Comparison of ENCODE assay signal across 8 cellular contexts in the genomic region with DNA sequence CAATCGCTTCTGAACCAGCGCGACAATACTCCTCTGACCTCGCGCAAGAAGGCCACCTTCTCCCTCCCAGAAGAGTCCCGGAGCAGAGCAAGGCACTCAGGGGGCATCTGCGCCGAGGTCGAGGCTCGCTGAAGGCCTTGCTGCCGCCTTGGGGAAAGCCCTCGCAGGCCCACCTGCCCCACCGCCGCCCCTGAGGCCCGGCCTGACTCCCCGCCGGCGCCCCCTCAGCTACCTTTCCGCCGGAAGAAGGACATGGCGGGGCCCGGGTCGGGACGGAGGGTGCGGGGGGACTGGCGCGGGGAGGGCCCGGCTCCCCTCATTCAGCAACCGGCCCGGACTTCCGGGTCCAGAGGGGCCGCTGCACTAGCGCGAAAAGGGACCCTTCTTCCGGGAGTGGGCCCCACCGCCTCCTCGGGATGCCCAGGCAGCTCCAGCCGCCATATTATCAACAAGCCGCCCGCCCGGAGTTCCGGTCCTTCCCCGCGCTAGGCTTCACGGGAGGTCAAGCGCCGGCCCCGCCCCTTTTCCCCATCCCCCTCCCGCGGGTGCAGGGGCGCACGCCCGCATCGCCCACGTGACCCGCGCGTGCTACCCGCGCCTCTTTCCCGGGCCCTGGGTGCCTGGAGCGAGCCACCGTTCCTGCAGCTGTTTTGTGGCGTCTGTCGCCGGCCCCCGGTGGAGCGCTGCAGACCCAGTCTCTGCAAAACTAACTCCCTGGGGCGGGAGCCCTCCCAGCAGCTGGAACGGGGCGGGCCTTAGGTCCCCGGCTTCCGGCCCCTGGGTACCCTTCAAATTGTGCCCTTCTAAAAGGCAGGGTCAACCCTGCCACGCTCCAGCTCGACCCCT. TPM values are rescaled to one million over a fixed set of nuclear protein-coding genes. Genes with fewer than 3 reads are reported as not detected.
DNase-seq lines count a peak whose midpoint lies in the region; ATAC-seq, FAIRE-seq and TF ChIP-seq lines count a peak whose summit lies in the region.

A gene with protein sequence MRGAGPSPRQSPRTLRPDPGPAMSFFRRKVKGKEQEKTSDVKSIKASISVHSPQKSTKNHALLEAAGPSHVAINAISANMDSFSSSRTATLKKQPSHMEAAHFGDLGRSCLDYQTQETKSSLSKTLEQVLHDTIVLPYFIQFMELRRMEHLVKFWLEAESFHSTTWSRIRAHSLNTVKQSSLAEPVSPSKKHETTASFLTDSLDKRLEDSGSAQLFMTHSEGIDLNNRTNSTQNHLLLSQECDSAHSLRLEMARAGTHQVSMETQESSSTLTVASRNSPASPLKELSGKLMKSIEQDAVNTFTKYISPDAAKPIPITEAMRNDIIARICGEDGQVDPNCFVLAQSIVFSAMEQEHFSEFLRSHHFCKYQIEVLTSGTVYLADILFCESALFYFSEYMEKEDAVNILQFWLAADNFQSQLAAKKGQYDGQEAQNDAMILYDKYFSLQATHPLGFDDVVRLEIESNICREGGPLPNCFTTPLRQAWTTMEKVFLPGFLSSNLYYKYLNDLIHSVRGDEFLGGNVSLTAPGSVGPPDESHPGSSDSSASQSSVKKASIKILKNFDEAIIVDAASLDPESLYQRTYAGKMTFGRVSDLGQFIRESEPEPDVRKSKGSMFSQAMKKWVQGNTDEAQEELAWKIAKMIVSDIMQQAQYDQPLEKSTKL (minus strand): TSS at position 469 of the 846 bp plus-strand sequence. CDS start 149 bp downstream, at position 320.

- ATAC-seq in Right ventricle myocardium inferior: peak; percentile 96
- ATAC-seq in pancreas: peak; percentile 97 to 99 (median 98)

- no peak for FAIRE-seq in pancreas (lab: Jason Lieb, UNC)

- peaks cover 25% of the 10 kb centered on the region for H3K4me1 Mint-ChIP-seq in HFFc6 (ENCODE audit: low read depth)
- peaks cover 45% of the 10 kb centered on the region for H3K4me1 Mint-ChIP-seq in activated naive CD8-positive, alpha-beta T cell (ENCODE audit: low read depth)

- H3K4me1 ChIP-seq in pancreas (peaks cover 0 to 14% (median 6%) of the 10 kb centered on the region in 3 donors), tibial artery (peaks cover 0 to 40% (median 22%) of the 10 kb centered on the region in 4 donors)

- TF ChIP-seq CTCF in GM10248 (IDR thresholded peaks at IDR 0.05; ENCODE audit: control extremely low read depth, extremely low read depth, low read depth, missing control alignments) (no peak), HFFc6 (IDR thresholded peaks at IDR 0.05) (no peak), NB4 (IDR thresholded peaks at IDR 0.05; ENCODE audit: low read depth, low read length) (no peak), pancreas (IDR thresholded peaks at IDR 0.05) (no peak), tibial artery (IDR thresholded peaks at IDR 0.05) (no peak)

- H3K4me3 Mint-ChIP-seq in HFFc6: peak within 1 kb of the TSS; percentile 97
- peak within 1 kb of the TSS; percentile 89 for H3K4me3 Mint-ChIP-seq in activated naive CD8-positive, alpha-beta T cell

- H3K36me3 Mint-ChIP-seq in HFFc6 (ENCODE audit: low read depth): peaks cover 18% of the 10 kb centered on the region
- peaks cover 9% of the 10 kb centered on the region for H3K36me3 Mint-ChIP-seq in activated naive CD8-positive, alpha-beta T cell

- CTCF ChIA-PET in GM10248 (lab: Yijun Ruan, JAX): interaction anchor here (1.2 to 1.6 kb wide), 3 partner anchors 16 to 33 kb away, joined by 5 to 8 read pairs (median 5); no protein-coding TSS in a partner anchor

- intact Hi-C loops in Right ventricle myocardium inferior (cut with DNase I) (no loop called here), pancreas (cut with DNase I) (no loop called here), tibial artery (cut with DNase I; ENCODE audit: low total_unique reads) (no loop called here)

- H3K9me3 ChIP-seq in pancreas (no peaks in the 10 kb centered on the region), tibial artery (no peaks in the 10 kb centered on the region)

- H3K27ac Mint-ChIP-seq in HFFc6: peak within 1 kb of the TSS; percentile 95
- peak within 1 kb of the TSS; percentile 96 for H3K27ac Mint-ChIP-seq in activated naive CD8-positive, alpha-beta T cell

- peak; percentile 54 for TF ChIP-seq POLR2A in NB4 (IDR thresholded peaks at IDR 0.05; ENCODE audit: extremely low read depth, insufficient read length)

- H3K4me3 ChIP-seq in NB4 (ENCODE audit: low read depth, low read length) (peak within 1 kb of the TSS; percentile 99), pancreas (peak within 1 kb of the TSS; percentile 75 to 98 (median 96)), tibial artery (peak within 1 kb of the TSS; percentile 73 to 93)

- DNase-seq in GM10248 (ENCODE audit: extremely low spot score): peak; percentile 96
- DNase-seq in HFFc6: peak; percentile 72
- DNase-seq in NB4 (ENCODE audit: low read depth): peak; percentile 97
- DNase-seq in SKM-1 treated with dmso at 0.1 percent for 144 hours (lab: John Stamatoyannopoulos, UW; ENCODE audit: unreplicated experiment): peak; percentile 79
- DNase-seq in Right ventricle myocardium inferior (ENCODE audit: missing footprints): peak; percentile 98
- DNase-seq in pancreas: peak; percentile 89 to 99 (median 94)
- peak; percentile 92 to 96 for DNase-seq in tibial artery

- H3K27ac ChIP-seq in pancreas (peak within 1 kb of the TSS; percentile 65 to 84 (median 76)), tibial artery (peak within 1 kb of the TSS; percentile 92)

- 1% methylated on average over 68 to 75 of the region's 75 CpGs for WGBS in pancreas, 2 donors

- H3K36me3 ChIP-seq in pancreas: no peaks in the 10 kb centered on the region
- H3K36me3 ChIP-seq in tibial artery: no peaks in the 10 kb centered on the region

- POLR2A ChIA-PET in GM10248 (lab: Yijun Ruan, JAX): no interaction called here

- H3K27me3 ChIP-seq in pancreas (no peaks in the 10 kb centered on the region), tibial artery (no peaks in the 10 kb centered on the region)

- H3K27me3 Mint-ChIP-seq in HFFc6 (ENCODE audit: insufficient read depth): no peaks in the 10 kb centered on the region; the same call in 1 of the 2 replicates
- H3K27me3 Mint-ChIP-seq in activated naive CD8-positive, alpha-beta T cell: no peaks in the 10 kb centered on the region

- H3K9me3 Mint-ChIP-seq in HFFc6: no peaks in the 10 kb centered on the region
- H3K9me3 Mint-ChIP-seq in activated naive CD8-positive, alpha-beta T cell (ENCODE audit: low read depth): no peaks in the 10 kb centered on the region

RNA-seq across cellular contexts. Expression of the gene that starts here (rescaled TPM):
- total RNA-seq in HFFc6 (2021; fragmentation: NEBNext Ultra II Directional; extraction: Animal tissue kit (Norgen Biotek cat#: 25700)): 10 to 100 TPM; 23.3 to 31.3 (median 27.0) TPM
- total RNA-seq in Right ventricle myocardium inferior (16.4 TPM), pancreas (10 to 100 TPM; 10.7 to 25.5 (median 12.8) TPM)
- polyA plus RNA-seq in pancreas: 1 to 10 TPM; 4.0 to 7.5 TPM

Comparison
In these comparisons a context has a peak if more than half of its experiments do, and no peak if none do; other contexts are left out.
1. Peak in every context shown above with its lines: DNase-seq, ATAC-seq, H3K4me3 ChIP-seq and H3K27ac ChIP-seq.